In genomic region chr10:96606946-96607345, GRCh38 we compare ENCODE assay signal across 28 cellular contexts.
"Had no signal": no experiment of that assay in that cellular context is flagged by ENCODE, and none has a peak within 500 bp of the region (broad histone marks: within the 10 kb centered on the region; RNA-seq: fewer than 3 reads in every experiment).

No MANE protein-coding gene starts in this region.

- H3K27me3 ChIP-seq: heart left ventricle, pancreas, uterus had no signal

- H3K27ac ChIP-seq: esophagus muscularis mucosa, foreskin keratinocyte, left ventricle myocardium inferior, pancreas, prostate gland, uterus, WERI-Rb-1 had no signal

- H3K27ac Mint-ChIP-seq: activated CD4-positive, alpha-beta memory T cell treated with anti-CD3 and anti-CD28 coated beads, Interleukin-2, amount 10 ng/mL, durations not matched to agents 7 days and 5 days; activated CD4-positive, alpha-beta T cell treated with anti-CD3 and anti-CD28 coated beads, Interleukin-2, amount 10 ng/mL, durations not matched to agents 24 days and 14 days; activated naive CD4-positive, alpha-beta T cell treated with anti-CD3 and anti-CD28 coated beads, Interleukin-2, amount 10 ng/mL, durations not matched to agents 7 days and 5 days; activated naive CD8-positive, alpha-beta T cell treated with anti-CD3 and anti-CD28 coated beads, Interleukin-2, amount 10 ng/mL, durations not matched to agents 7 days and 5 days; activated T-cell treated with anti-CD3 and anti-CD28 coated beads, Interleukin-2, amount 50 U/mL, for 24 hours; dendritic cell treated with granulocyte-macrophage colony-stimulating factor and Interleukin-4, amounts not matched to agents 40 ng/mL and 50 ng/mL, for 4 days; naive thymus-derived CD4-positive, alpha-beta T cell; stimulated activated naive CD8-positive, alpha-beta T cell treated with anti-CD3 and anti-CD28 coated beads, Interleukin-15, amount 100 ng/mL, for 72 hours; T-helper 1 cell treated with Interleukin-12 subunit alpha and Interleukin-12 subunit beta and Interleukin-4 antibody, amounts not matched to agents 30 μg/mL and 1 μg/mL, for 36 hours; type B pancreatic cell had no signal

- H3K9me3 ChIP-seq: esophagus muscularis mucosa, heart left ventricle, left ventricle myocardium inferior, pancreas, prostate gland, uterus had no signal

- H3K4me3 Mint-ChIP-seq: activated CD4-positive, alpha-beta memory T cell treated with anti-CD3 and anti-CD28 coated beads, Interleukin-2, amount 10 ng/mL, durations not matched to agents 7 days and 5 days; activated CD4-positive, alpha-beta T cell treated with anti-CD3 and anti-CD28 coated beads, Interleukin-2, amount 10 ng/mL, durations not matched to agents 24 days and 14 days; activated naive CD4-positive, alpha-beta T cell treated with anti-CD3 and anti-CD28 coated beads, Interleukin-2, amount 10 ng/mL, durations not matched to agents 7 days and 5 days; activated naive CD8-positive, alpha-beta T cell treated with anti-CD3 and anti-CD28 coated beads, Interleukin-2, amount 10 ng/mL, durations not matched to agents 7 days and 5 days; activated T-cell treated with anti-CD3 and anti-CD28 coated beads, Interleukin-2, amount 50 U/mL, for 24 hours; dendritic cell treated with granulocyte-macrophage colony-stimulating factor and Interleukin-4, amounts not matched to agents 40 ng/mL and 50 ng/mL, for 4 days; naive thymus-derived CD4-positive, alpha-beta T cell; stimulated activated naive CD8-positive, alpha-beta T cell treated with anti-CD3 and anti-CD28 coated beads, Interleukin-15, amount 100 ng/mL, for 72 hours; T-helper 1 cell treated with Interleukin-12 subunit alpha and Interleukin-12 subunit beta and Interleukin-4 antibody, amounts not matched to agents 30 μg/mL and 1 μg/mL, for 36 hours; type B pancreatic cell had no signal

- H3K36me3 ChIP-seq: esophagus muscularis mucosa, left ventricle myocardium inferior, prostate gland, uterus, WERI-Rb-1 had no signal

- ATAC-seq: activated CD4-positive, CD25-positive, alpha-beta regulatory T cell treated with anti-CD3 and anti-CD28 coated beads, Interleukin-2, amount 50 U/mL, for 24 hours; naive thymus-derived CD4-positive, alpha-beta T cell; pancreas; stimulated activated naive CD8-positive, alpha-beta T cell treated with anti-CD3 and anti-CD28 coated beads, Interleukin-15, amount 100 ng/mL, for 72 hours had no signal

- H3K4me3 ChIP-seq: esophagus muscularis mucosa, heart left ventricle, left ventricle myocardium inferior, lung, pancreas, prostate gland, uterus had no signal

- H3K9me3 Mint-ChIP-seq: activated CD4-positive, alpha-beta memory T cell treated with anti-CD3 and anti-CD28 coated beads, Interleukin-2, amount 10 ng/mL, durations not matched to agents 7 days and 5 days; activated CD4-positive, alpha-beta T cell treated with anti-CD3 and anti-CD28 coated beads, Interleukin-2, amount 10 ng/mL, durations not matched to agents 24 days and 14 days; activated naive CD4-positive, alpha-beta T cell treated with anti-CD3 and anti-CD28 coated beads, Interleukin-2, amount 10 ng/mL, durations not matched to agents 7 days and 5 days; activated naive CD8-positive, alpha-beta T cell treated with anti-CD3 and anti-CD28 coated beads, Interleukin-2, amount 10 ng/mL, durations not matched to agents 7 days and 5 days; activated T-cell treated with anti-CD3 and anti-CD28 coated beads, Interleukin-2, amount 50 U/mL, for 24 hours; dendritic cell treated with granulocyte-macrophage colony-stimulating factor and Interleukin-4, amounts not matched to agents 40 ng/mL and 50 ng/mL, for 4 days; stimulated activated naive CD8-positive, alpha-beta T cell treated with anti-CD3 and anti-CD28 coated beads, Interleukin-15, amount 100 ng/mL, for 72 hours; T-helper 1 cell treated with Interleukin-12 subunit alpha and Interleukin-12 subunit beta and Interleukin-4 antibody, amounts not matched to agents 30 μg/mL and 1 μg/mL, for 36 hours; type B pancreatic cell had no signal

- H3K4me1 ChIP-seq: esophagus muscularis mucosa, foreskin keratinocyte, pancreas, uterus had no signal

- DNase-seq: activated CD4-positive, alpha-beta memory T cell treated with anti-CD3 and anti-CD28 coated beads, Interleukin-2, amount 10 ng/mL, durations not matched to agents 7 days and 5 days; activated CD4-positive, alpha-beta T cell treated with anti-CD3 and anti-CD28 coated beads, Interleukin-2, amount 10 ng/mL, durations not matched to agents 24 days and 14 days; activated CD8-positive, alpha-beta memory T cell treated with anti-CD3 and anti-CD28 coated beads, Interleukin-2, amount 50 U/mL, for 48 hours; activated gamma-delta T cell; activated naive CD4-positive, alpha-beta T cell treated with anti-CD3 and anti-CD28 coated beads, Interleukin-2, amount 10 ng/mL, durations not matched to agents 7 days and 5 days; activated naive CD8-positive, alpha-beta T cell treated with anti-CD3 and anti-CD28 coated beads, Interleukin-2, amount 10 ng/mL, durations not matched to agents 7 days and 5 days; activated T-cell treated with anti-CD3 and anti-CD28 coated beads, Interleukin-2, amount 50 U/mL, for 24 hours; amniotic stem cell; central memory CD4-positive, alpha-beta T cell; heart left ventricle; left ventricle myocardium inferior; naive thymus-derived CD4-positive, alpha-beta T cell; pancreas; retina; stimulated activated CD4-positive, alpha-beta T cell treated with anti-CD3 and anti-CD28 coated beads, Interleukin-4, amount 100 ng/mL, for 1 hour; stimulated activated naive CD8-positive, alpha-beta T cell treated with anti-CD3 and anti-CD28 coated beads, Interleukin-15, amount 100 ng/mL, for 72 hours; substantia nigra; T-helper 9 cell; uterus; WERI-Rb-1 had no signal

- H3K27me3 Mint-ChIP-seq: activated naive CD8-positive, alpha-beta T cell treated with anti-CD3 and anti-CD28 coated beads, Interleukin-2, amount 10 ng/mL, durations not matched to agents 7 days and 5 days; activated T-cell treated with anti-CD3 and anti-CD28 coated beads, Interleukin-2, amount 50 U/mL, for 24 hours; dendritic cell treated with granulocyte-macrophage colony-stimulating factor and Interleukin-4, amounts not matched to agents 40 ng/mL and 50 ng/mL, for 4 days; stimulated activated naive CD8-positive, alpha-beta T cell treated with anti-CD3 and anti-CD28 coated beads, Interleukin-15, amount 100 ng/mL, for 72 hours; type B pancreatic cell had no signal
